ENCODE assay signal across 11 cellular contexts in genomic region chr9:121360975-121361374, GRCh38. TPM values are rescaled to one million over a fixed set of nuclear protein-coding genes. Genes with fewer than 3 reads are reported as not detected.
DNase-seq lines count a peak whose midpoint lies in the region; ATAC-seq, FAIRE-seq and TF ChIP-seq lines count a peak whose summit lies in the region.
"Had no signal": no experiment of that assay in that cellular context is flagged by ENCODE, and none has a peak within 500 bp of the region (broad histone marks: within the 10 kb centered on the region; RNA-seq: fewer than 3 reads in every experiment).

No MANE protein-coding gene starts in this region.

- H3K36me3 ChIP-seq in mammary epithelial cell (ENCODE audit: insufficient read depth, low read length) (no peaks in the 10 kb centered on the region), thoracic aorta (no peaks in the 10 kb centered on the region)

- no peak overlapping the region for H3K4me3 ChIP-seq in mammary epithelial cell (replicated peaks in 1 of 3; ENCODE audit: insufficient read depth in 1 of 3, low read depth in 2 of 3, low read length in 3 of 3)
- H3K4me3 ChIP-seq in thoracic aorta, result peak overlapping the region; percentile 42
- H3K4me3 ChIP-seq: GM12878 had no signal

- peak overlapping the region; percentile 52 for H3K27ac ChIP-seq in mammary epithelial cell (ENCODE audit: insufficient read depth, low read depth, low read length)
- peak overlapping the region; percentile 89 to 99 for H3K27ac ChIP-seq in thoracic aorta

- H3K9ac ChIP-seq in mammary epithelial cell (ENCODE audit: insufficient read depth, low read length), result no peak overlapping the region

- dilution Hi-C loops in mammary epithelial cell (cut with HindIII; ENCODE audit: low sequenced_read_pairs), result no loop called here

- H3K4me1 Mint-ChIP-seq in mesothelial cell of epicardium, result peaks cover 44% of the 10 kb centered on the region

- no peak overlapping the region for H3K4me3 Mint-ChIP-seq in mesothelial cell of epicardium

- peaks cover 68% of the 10 kb centered on the region for H3K79me2 ChIP-seq in mammary epithelial cell (ENCODE audit: insufficient read depth, low read length)

- H3K4me1 ChIP-seq in mammary epithelial cell (ENCODE audit: insufficient read depth, low read length) (peaks cover 37% of the 10 kb centered on the region), thoracic aorta (ENCODE audit: control insufficient read depth in 1 of 2, low read depth in 2 of 2) (peaks cover 80 to 89% of the 10 kb centered on the region in 2 donors)

- no TSS peak for BruUV-seq in mammary epithelial cell (replicated peaks; lab: Mats Ljungman, UMichigan)

- intact Hi-C loops in mammary epithelial cell (cut with micrococcal nuclease), result no loop called here

- H3K36me3 Mint-ChIP-seq in mesothelial cell of epicardium, result no peaks in the 10 kb centered on the region

- DNase-seq in HTR-8/SVneo (ENCODE audit: insufficient read length, low spot score), result peak; percentile 28
- peak; percentile 51 for DNase-seq in mammary epithelial cell
- DNase-seq in kidney glomerular epithelial cell (lab: John Stamatoyannopoulos, UW), result peak; percentile 35
- DNase-seq in thoracic aorta (ENCODE audit: low spot score), result no peak
- DNase-seq in COR-L47 (lab: John Stamatoyannopoulos, UW), result no peak
- DNase-seq in mesothelial cell of epicardium (ENCODE audit: low spot score in 2 of 2, unreplicated experiment in 2 of 2), result no peak
- DNase-seq: MV-4-11; stimulated activated CD4-positive, alpha-beta T cell treated with anti-CD3 and anti-CD28 coated beads, Interleukin-1b, Interleukin-23, amount 100 ng/mL, for 48 hours had no signal

- no peaks in the 10 kb centered on the region for H3K27me3 Mint-ChIP-seq in mesothelial cell of epicardium (ENCODE audit: low read depth)

- H3K4me2 ChIP-seq in mammary epithelial cell (ENCODE audit: insufficient read depth, low read depth, low read length), result peak overlapping the region; percentile 11

- H3K27ac Mint-ChIP-seq in mesothelial cell of epicardium, result no peak overlapping the region

- no peaks in the 10 kb centered on the region for H4K20me1 ChIP-seq in mammary epithelial cell (ENCODE audit: insufficient read depth, low read length)

- no peak for FAIRE-seq in HTR-8/SVneo (lab: Jason Lieb, UNC)
- FAIRE-seq: GM12878 had no signal

- CTCF ChIA-PET in mammary epithelial cell (lab: Charles Lee; ENCODE audit: low non-redundant PET), result interaction anchor here (0.7 to 1.0 kb wide), 2 partner anchors 12 to 26 kb away, joined by 5 to 24 read pairs; no protein-coding TSS in a partner anchor

- no peaks in the 10 kb centered on the region for H3K9me3 ChIP-seq in mammary epithelial cell (replicated peaks; ENCODE audit: insufficient read depth, low read length)
- H3K9me3 ChIP-seq in thoracic aorta, result no peaks in the 10 kb centered on the region

- in situ Hi-C loops in mammary epithelial cell (cut with MboI; ENCODE audit: low sequenced_read_pairs in 2 of 2), result no loop called here

- H3K9me3 Mint-ChIP-seq in mesothelial cell of epicardium, result no peaks in the 10 kb centered on the region

- H3K27me3 ChIP-seq in mammary epithelial cell (ENCODE audit: insufficient read depth, low read length), result no peaks in the 10 kb centered on the region
- no peaks in the 10 kb centered on the region for H3K27me3 ChIP-seq in thoracic aorta (replicated peaks; ENCODE audit: insufficient read depth)

- ATAC-seq in thoracic aorta (ENCODE audit: insufficient number of reproducible peaks, low FRiP score, low read depth) (peak; percentile 39), HG03565 (IDR thresholded peaks at IDR 0.05; ENCODE audit: unreplicated experiment) (no peak), GM21529 (IDR thresholded peaks at IDR 0.05; ENCODE audit: unreplicated experiment) (no peak)
- ATAC-seq: GM12878 had no signal

- no peak overlapping the region for H2AFZ ChIP-seq in mammary epithelial cell (ENCODE audit: low read depth, low read length)

- TF ChIP-seq CTCF in mammary epithelial cell (conservative IDR thresholded peaks at IDR 0.05 in 1 of 2, IDR thresholded peaks at IDR 0.05 in 1 of 2; ENCODE audit: extremely low read depth in 1 of 2, insufficient read depth in 1 of 2, low read depth in 1 of 2, low read length in 2 of 2) (no peak), thoracic aorta (IDR thresholded peaks at IDR 0.05) (no peak), mesothelial cell of epicardium (IDR thresholded peaks at IDR 0.05; ENCODE audit: unreplicated experiment) (no peak)

RNA-seq across cellular contexts. Expression of gene STOM, which starts 9.1 kb away (rescaled TPM):
- total RNA-seq in mammary epithelial cell, result 100 to 1,000 TPM in 1 of 2 donors, 10 to 100 TPM in 1; 80.3 to 124 TPM
- polyA plus RNA-seq in mammary epithelial cell, result 71.7 TPM
- 41.9 TPM for polyA minus RNA-seq in mammary epithelial cell
- 100 to 1,000 TPM; 177 to 344 TPM for total RNA-seq in thoracic aorta
- total RNA-seq in mesothelial cell of epicardium, result 48.4 to 53.9 TPM (median 53.2 TPM) in 3 replicates

Comparison
In these comparisons a context has a peak if more than half of its experiments do, and no peak if none do; other contexts are left out.
1. DNase-seq: peak in HTR-8/SVneo (single experiment), mammary epithelial cell (single experiment) and kidney glomerular epithelial cell (single experiment); none in thoracic aorta (single experiment), COR-L47 (single experiment) and mesothelial cell of epicardium (0 of 2).